In genomic region chr5:148844433-148845279, GRCh38 we compare ENCODE assay signal across 2 cellular contexts.
TF ChIP-seq lines count a peak whose summit lies in the region.

No MANE protein-coding gene starts in this region.

TF ChIP-seq in GM23338, 12 proteins besides CTCF, POLR2A, EP300 and RAD21 (continued from another document):
- TF ChIP-seq ZNF462 (CRISPR knock-in tag; IDR thresholded peaks at IDR 0.05) = no peak
- TF ChIP-seq, protein P1, sequence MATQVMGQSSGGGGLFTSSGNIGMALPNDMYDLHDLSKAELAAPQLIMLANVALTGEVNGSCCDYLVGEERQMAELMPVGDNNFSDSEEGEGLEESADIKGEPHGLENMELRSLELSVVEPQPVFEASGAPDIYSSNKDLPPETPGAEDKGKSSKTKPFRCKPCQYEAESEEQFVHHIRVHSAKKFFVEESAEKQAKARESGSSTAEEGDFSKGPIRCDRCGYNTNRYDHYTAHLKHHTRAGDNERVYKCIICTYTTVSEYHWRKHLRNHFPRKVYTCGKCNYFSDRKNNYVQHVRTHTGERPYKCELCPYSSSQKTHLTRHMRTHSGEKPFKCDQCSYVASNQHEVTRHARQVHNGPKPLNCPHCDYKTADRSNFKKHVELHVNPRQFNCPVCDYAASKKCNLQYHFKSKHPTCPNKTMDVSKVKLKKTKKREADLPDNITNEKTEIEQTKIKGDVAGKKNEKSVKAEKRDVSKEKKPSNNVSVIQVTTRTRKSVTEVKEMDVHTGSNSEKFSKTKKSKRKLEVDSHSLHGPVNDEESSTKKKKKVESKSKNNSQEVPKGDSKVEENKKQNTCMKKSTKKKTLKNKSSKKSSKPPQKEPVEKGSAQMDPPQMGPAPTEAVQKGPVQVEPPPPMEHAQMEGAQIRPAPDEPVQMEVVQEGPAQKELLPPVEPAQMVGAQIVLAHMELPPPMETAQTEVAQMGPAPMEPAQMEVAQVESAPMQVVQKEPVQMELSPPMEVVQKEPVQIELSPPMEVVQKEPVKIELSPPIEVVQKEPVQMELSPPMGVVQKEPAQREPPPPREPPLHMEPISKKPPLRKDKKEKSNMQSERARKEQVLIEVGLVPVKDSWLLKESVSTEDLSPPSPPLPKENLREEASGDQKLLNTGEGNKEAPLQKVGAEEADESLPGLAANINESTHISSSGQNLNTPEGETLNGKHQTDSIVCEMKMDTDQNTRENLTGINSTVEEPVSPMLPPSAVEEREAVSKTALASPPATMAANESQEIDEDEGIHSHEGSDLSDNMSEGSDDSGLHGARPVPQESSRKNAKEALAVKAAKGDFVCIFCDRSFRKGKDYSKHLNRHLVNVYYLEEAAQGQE (IDR thresholded peaks at IDR 0.05; ENCODE audit: unreplicated experiment) = no peak
TF ChIP-seq in GM23338: peak in this region for 0.

TF ChIP-seq in SK-N-SH, 30 proteins besides CTCF, POLR2A, EP300 and RAD21 (continued from another document):
- TF ChIP-seq IRF3 (IDR thresholded peaks at IDR 0.05; ENCODE audit: low read depth, low read length) = no peak
- TF ChIP-seq FOXM1 (IDR thresholded peaks at IDR 0.05; ENCODE audit: low read depth) = no peak
- TF ChIP-seq JUND (IDR thresholded peaks at IDR 0.05) = no peak
- TF ChIP-seq TEAD4 (IDR thresholded peaks at IDR 0.05; ENCODE audit: borderline replicate concordance, insufficient read depth) = no peak
- no peak for TF ChIP-seq RXRA (IDR thresholded peaks at IDR 0.05; ENCODE audit: borderline replicate concordance, low read depth)
- no peak for TF ChIP-seq NRF1 (IDR thresholded peaks at IDR 0.05; ENCODE audit: low read depth, low read length)
- no peak for TF ChIP-seq POLR2AphosphoS5 (IDR thresholded peaks at IDR 0.05; ENCODE audit: low read depth, low read length)
- no peak for TF ChIP-seq SMC3 (IDR thresholded peaks at IDR 0.05; ENCODE audit: low read depth, low read length)
- TF ChIP-seq, protein P1 (IDR thresholded peaks at IDR 0.05; ENCODE audit: low read depth, low read length) = no peak
- TF ChIP-seq FOSL2 (IDR thresholded peaks at IDR 0.05; ENCODE audit: borderline replicate concordance, low read depth) = no peak
- no peak for TF ChIP-seq EZH2phosphoT487 (IDR thresholded peaks at IDR 0.05; ENCODE audit: borderline replicate concordance, low read depth)
- TF ChIP-seq SIN3A (IDR thresholded peaks at IDR 0.05; ENCODE audit: borderline replicate concordance, low read depth, low read length) = no peak
- TF ChIP-seq MEF2A (IDR thresholded peaks at IDR 0.05; ENCODE audit: borderline replicate concordance, low read depth) = no peak
- TF ChIP-seq, protein P2, sequence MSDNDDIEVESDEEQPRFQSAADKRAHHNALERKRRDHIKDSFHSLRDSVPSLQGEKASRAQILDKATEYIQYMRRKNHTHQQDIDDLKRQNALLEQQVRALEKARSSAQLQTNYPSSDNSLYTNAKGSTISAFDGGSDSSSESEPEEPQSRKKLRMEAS (IDR thresholded peaks at IDR 0.05; ENCODE audit: low read depth) = no peak
